22 cellular contexts compared by ENCODE assay signal in the genomic region with DNA sequence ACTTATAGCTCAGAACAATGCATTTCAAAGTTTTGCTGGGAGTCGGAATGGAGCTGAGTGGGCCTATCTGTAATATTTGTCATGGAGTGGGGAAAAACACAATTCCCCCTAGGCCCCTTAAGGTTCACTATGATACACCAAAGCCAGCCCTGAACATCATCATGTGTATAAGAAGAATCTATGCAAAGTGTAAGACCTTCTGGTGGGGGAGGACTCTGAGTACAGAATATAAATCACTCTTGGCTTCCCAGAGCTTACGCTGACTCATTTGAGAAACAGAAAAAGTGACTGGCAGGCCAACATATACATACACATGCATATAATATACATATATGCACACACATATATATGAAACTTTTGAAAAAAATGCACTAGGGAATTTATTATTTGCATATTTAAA. TPM values are rescaled to one million over a fixed set of nuclear protein-coding genes. Genes with fewer than 3 reads are reported as not detected.
A peak's percentile ranks its signal among the peaks of the same experiment; 100 is the strongest.
DNase-seq lines count a peak whose midpoint lies in the region; ATAC-seq, FAIRE-seq and TF ChIP-seq lines count a peak whose summit lies in the region.
"Had no signal": no experiment of that assay in that cellular context is flagged by ENCODE, and none has a peak within 500 bp of the region (broad histone marks: within the 10 kb centered on the region; RNA-seq: fewer than 3 reads in every experiment).

No MANE protein-coding gene starts in this region.

- no peaks in the 10 kb centered on the region for H4K20me1 ChIP-seq in IMR-90 (ENCODE audit: insufficient read depth, low read length)

- H2AK5ac ChIP-seq in IMR-90 (ENCODE audit: low read depth, low read length) = no peak overlapping the region
- no peak overlapping the region for H2AK5ac ChIP-seq in neuronal stem cell (ENCODE audit: low read depth, low read length)

- no peaks in the 10 kb centered on the region for H3K9me1 ChIP-seq in IMR-90 (ENCODE audit: insufficient read depth, low read length)

- H2BK120ac ChIP-seq in IMR-90 (ENCODE audit: low read depth, low read length) = no peak overlapping the region
- no peak overlapping the region for H2BK120ac ChIP-seq in neuronal stem cell (ENCODE audit: low read depth, low read length)

- H4K91ac ChIP-seq in IMR-90 (ENCODE audit: insufficient read depth, low read depth, low read length) (no peak overlapping the region), neuronal stem cell (ENCODE audit: low read depth, low read length, poor library complexity) (no peak overlapping the region)

- H4K8ac ChIP-seq in IMR-90 (ENCODE audit: low read depth in 2 of 2, low read length in 2 of 2) = no peak overlapping the region
- H4K8ac ChIP-seq in neuronal stem cell (ENCODE audit: low read depth, low read length) = no peak overlapping the region

- in situ Hi-C loops in GM13976 (cut with MboI; ENCODE audit: low sequenced_read_pairs, unreplicated experiment) = no loop called here
- in situ Hi-C loops in IMR-90 (cut with MboI; ENCODE audit: low sequenced_read_pairs) = no loop called here

- H2AFZ ChIP-seq in IMR-90 (replicated peaks; ENCODE audit: low read length, poor library complexity) (no peak overlapping the region), neuronal stem cell (ENCODE audit: low read length) (peak overlapping the region; percentile 44)

- peak; percentile 26 for DNase-seq in activated CD4-positive, alpha-beta memory T cell treated with anti-CD3 and anti-CD28 coated beads for 36 hours
- no peak for DNase-seq in activated CD4-positive, alpha-beta memory T cell treated with anti-CD3 and anti-CD28 coated beads, Interleukin-2, amount 10 ng/mL, durations not matched to agents 7 days and 5 days
- DNase-seq in GM13976 (ENCODE audit: low spot score) (peak; percentile 36), IMR-90 (peak; percentile 16), neuronal stem cell (ENCODE audit: low spot score) (no peak), H54 (ENCODE audit: insufficient read length, low spot score) (no peak)
- no peak for DNase-seq in effector CD8-positive, alpha-beta T cell (lab: John Stamatoyannopoulos, UW)
- DNase-seq: activated CD4-positive, alpha-beta T cell treated with anti-CD3 and anti-CD28 coated beads, Interleukin-2, amount 50 U/mL, for 48 hours; Caco-2; central memory CD4-positive, alpha-beta T cell; dorsolateral prefrontal cortex; foreskin melanocyte; GM23248; kidney glomerular epithelial cell; NCI-H1436; NCI-H2171; SHP77 had no signal

- H3K18ac ChIP-seq in IMR-90 (ENCODE audit: low read depth, low read length) (no peak overlapping the region), neuronal stem cell (ENCODE audit: low read length) (no peak overlapping the region)

- H2AK9ac ChIP-seq in IMR-90 (replicated peaks; ENCODE audit: low read depth, low read length, poor library complexity) = no peak overlapping the region

- H3K27ac Mint-ChIP-seq in activated CD4-positive, alpha-beta memory T cell treated with anti-CD3 and anti-CD28 coated beads for 36 hours = no peak overlapping the region
- H3K27ac Mint-ChIP-seq in activated CD4-positive, alpha-beta memory T cell treated with anti-CD3 and anti-CD28 coated beads, Interleukin-2, amount 10 ng/mL, durations not matched to agents 7 days and 5 days = no peak overlapping the region
- H3K27ac Mint-ChIP-seq: type B pancreatic cell had no signal

- H3K27me3 ChIP-seq in IMR-90 (ENCODE audit: control insufficient read depth, insufficient read depth, low read length) (no peaks in the 10 kb centered on the region), neuronal stem cell (ENCODE audit: control insufficient read depth in 3 of 3, insufficient read depth in 3 of 3, low read depth in 1 of 3, low read length in 3 of 3) (no peaks in the 10 kb centered on the region)

- H2BK20ac ChIP-seq in IMR-90 (ENCODE audit: low read depth, low read length) = no peak overlapping the region

- H3K9me3 Mint-ChIP-seq in activated CD4-positive, alpha-beta memory T cell treated with anti-CD3 and anti-CD28 coated beads for 36 hours = no peaks in the 10 kb centered on the region
- H3K9me3 Mint-ChIP-seq in activated CD4-positive, alpha-beta memory T cell treated with anti-CD3 and anti-CD28 coated beads, Interleukin-2, amount 10 ng/mL, durations not matched to agents 7 days and 5 days = no peaks in the 10 kb centered on the region
- H3K9me3 Mint-ChIP-seq: type B pancreatic cell had no signal

- dilution Hi-C loops in IMR-90 (cut with HindIII; ENCODE audit: low sequenced_read_pairs, unreplicated experiment) = no loop called here

- H3K4ac ChIP-seq in IMR-90 (ENCODE audit: low read depth, low read length) (no peak overlapping the region), neuronal stem cell (ENCODE audit: low read length) (no peak overlapping the region)

- H3K4me1 Mint-ChIP-seq in activated CD4-positive, alpha-beta memory T cell treated with anti-CD3 and anti-CD28 coated beads for 36 hours (ENCODE audit: low read depth) = peaks cover 12% of the 10 kb centered on the region
- peaks cover 2% of the 10 kb centered on the region for H3K4me1 Mint-ChIP-seq in activated CD4-positive, alpha-beta memory T cell treated with anti-CD3 and anti-CD28 coated beads, Interleukin-2, amount 10 ng/mL, durations not matched to agents 7 days and 5 days

- H3K23ac ChIP-seq in IMR-90 (ENCODE audit: low read depth, low read length) (no peak overlapping the region), neuronal stem cell (ENCODE audit: low read depth, low read length, poor library complexity) (no peak overlapping the region)

- H3K36me3 Mint-ChIP-seq in activated CD4-positive, alpha-beta memory T cell treated with anti-CD3 and anti-CD28 coated beads for 36 hours = no peaks in the 10 kb centered on the region
- no peaks in the 10 kb centered on the region for H3K36me3 Mint-ChIP-seq in activated CD4-positive, alpha-beta memory T cell treated with anti-CD3 and anti-CD28 coated beads, Interleukin-2, amount 10 ng/mL, durations not matched to agents 7 days and 5 days (ENCODE audit: low read depth)
- H3K36me3 Mint-ChIP-seq: type B pancreatic cell had no signal

- H2BK15ac ChIP-seq in IMR-90 (ENCODE audit: low read depth, low read length) = no peak overlapping the region
- H2BK15ac ChIP-seq in neuronal stem cell (ENCODE audit: low read length) = no peak overlapping the region

- CTCF ChIA-PET in activated CD4-positive, alpha-beta memory T cell treated with anti-CD3 and anti-CD28 coated beads for 36 hours (lab: Charles Lee) = interaction anchor here (0.7 to 1.9 kb wide), 4 partner anchors 10 to 375 kb away, joined by 3 to 14 read pairs (median 4); no protein-coding TSS in a partner anchor
- CTCF ChIA-PET in activated CD4-positive, alpha-beta memory T cell treated with anti-CD3 and anti-CD28 coated beads, Interleukin-2, amount 10 ng/mL, durations not matched to agents 7 days and 5 days (lab: Charles Lee) = interaction anchor here (1.0 to 3.0 kb wide), 4 partner anchors 9 to 38 kb away, joined by 3 to 18 read pairs (median 3); no protein-coding TSS in a partner anchor
- CTCF ChIA-PET in IMR-90 (lab: Yijun Ruan, JAX) = interaction anchor here (1.9 kb wide), 1 partner anchor 9 kb away, joined by 7 read pairs; no protein-coding TSS in a partner anchor

- intact Hi-C loops in activated CD4-positive, alpha-beta memory T cell treated with anti-CD3 and anti-CD28 coated beads for 36 hours (cut with micrococcal nuclease) = loop anchor here (5.0 kb wide), 1 partner anchor 57 kb away; the partner anchor contains the start of gene TRERF1
- intact Hi-C loops in IMR-90 (cut with micrococcal nuclease) = no loop called here

- TF ChIP-seq POLR2A in IMR-90 (IDR thresholded peaks at IDR 0.05; ENCODE audit: low read depth, low read length) (no peak), H54 (IDR thresholded peaks at IDR 0.05; ENCODE audit: low read depth, low read length) (no peak)

- H3K9ac ChIP-seq in IMR-90 (ENCODE audit: low read depth, low read length) = no peak overlapping the region
- H3K9ac ChIP-seq in neuronal stem cell (ENCODE audit: low read depth, low read length, poor library complexity) = no peak overlapping the region
- H3K9ac ChIP-seq: GM23248 had no signal

- H2BK5ac ChIP-seq in IMR-90 (ENCODE audit: low read depth, low read length, poor library complexity, severe bottlenecking) = no peak overlapping the region
- H2BK5ac ChIP-seq in neuronal stem cell (ENCODE audit: low read length) = no peak overlapping the region

- ATAC-seq in IMR-90 (ENCODE audit: low read depth) (no peak), HG02571 (IDR thresholded peaks at IDR 0.05; ENCODE audit: unreplicated experiment) (no peak)
- ATAC-seq: sciatic nerve had no signal

- TF ChIP-seq CTCF in GM13976 (IDR thresholded peaks at IDR 0.05; ENCODE audit: borderline replicate concordance, control extremely low read depth, extremely low read depth, insufficient read depth, missing control alignments) = no peak
- no peak for TF ChIP-seq CTCF in IMR-90 (conservative IDR thresholded peaks at IDR 0.05; ENCODE audit: low read depth, low read length)

- H3K79me1 ChIP-seq in IMR-90 (ENCODE audit: low read depth in 1 of 2, low read length in 2 of 2) (no peaks in the 10 kb centered on the region), neuronal stem cell (ENCODE audit: low read depth, low read length) (no peaks in the 10 kb centered on the region)

- H3K27ac ChIP-seq in IMR-90 (ENCODE audit: insufficient read depth, low read length) = no peak overlapping the region
- H3K27ac ChIP-seq in neuronal stem cell (replicated peaks; ENCODE audit: low read length) = no peak overlapping the region
- H3K27ac ChIP-seq: dorsolateral prefrontal cortex, epithelial cell of prostate, GM23248 had no signal

- H4K5ac ChIP-seq in IMR-90 (ENCODE audit: low read depth, low read length) = no peak overlapping the region

- H3K14ac ChIP-seq in IMR-90 (replicated peaks; ENCODE audit: low read depth, low read length) (no peak overlapping the region), neuronal stem cell (ENCODE audit: low read length) (no peak overlapping the region)

- peaks cover 4% of the 10 kb centered on the region for H3K4me1 ChIP-seq in IMR-90 (ENCODE audit: control insufficient read depth, insufficient read depth, low read length)
- no peaks in the 10 kb centered on the region for H3K4me1 ChIP-seq in neuronal stem cell (ENCODE audit: control insufficient read depth in 2 of 2, insufficient read depth in 1 of 2, low read depth in 1 of 2, low read length in 2 of 2)
- H3K4me1 ChIP-seq: Caco-2 had no signal

- WGBS in IMR-90 (ENCODE audit: extremely low coverage in 2 of 2, insufficient read length in 1 of 2), 2 experiments = no CpG with 5 or more reads among the region's 2 CpGs
- no CpG with 5 or more reads among the region's 2 CpGs for WGBS in neuronal stem cell (ENCODE audit: extremely low coverage in 2 of 2, insufficient read length in 2 of 2, insufficient replicate concordance in 1 of 2), 2 donors

- no peak overlapping the region for H3K4me3 ChIP-seq in IMR-90 (ENCODE audit: insufficient read depth, low read depth, low read length)
- no peak overlapping the region for H3K4me3 ChIP-seq in neuronal stem cell (ENCODE audit: low read length in 2 of 2)
- H3K4me3 ChIP-seq: dorsolateral prefrontal cortex, GM23248 had no signal

- no peak overlapping the region for H3K4me3 Mint-ChIP-seq in activated CD4-positive, alpha-beta memory T cell treated with anti-CD3 and anti-CD28 coated beads for 36 hours
- H3K4me3 Mint-ChIP-seq in activated CD4-positive, alpha-beta memory T cell treated with anti-CD3 and anti-CD28 coated beads, Interleukin-2, amount 10 ng/mL, durations not matched to agents 7 days and 5 days = no peak overlapping the region
- H3K4me3 Mint-ChIP-seq: type B pancreatic cell had no signal

- H3K9me3 ChIP-seq in IMR-90 (ENCODE audit: control insufficient read depth, insufficient read depth, low read length) (no peaks in the 10 kb centered on the region), neuronal stem cell (replicated peaks in 1 of 2; ENCODE audit: control insufficient read depth in 2 of 2, insufficient read depth in 1 of 2, low read depth in 1 of 2, low read length in 2 of 2) (no peaks in the 10 kb centered on the region)
- H3K9me3 ChIP-seq: Caco-2 had no signal

- no peak overlapping the region for H3K4me2 ChIP-seq in IMR-90 (ENCODE audit: low read depth, low read length)
- no peak overlapping the region for H3K4me2 ChIP-seq in neuronal stem cell (ENCODE audit: insufficient read depth, low read length, poor library complexity, severe bottlenecking)

- BruUV-seq in IMR-90 (replicated peaks; lab: Mats Ljungman, UMichigan) = no TSS peak

- POLR2A ChIA-PET in activated CD4-positive, alpha-beta memory T cell treated with anti-CD3 and anti-CD28 coated beads for 36 hours (lab: Charles Lee) = interaction anchor here (0.8 to 1.2 kb wide), 2 partner anchors 11 to 26 kb away, joined by 3 read pairs; no protein-coding TSS in a partner anchor
- POLR2A ChIA-PET in activated CD4-positive, alpha-beta memory T cell treated with anti-CD3 and anti-CD28 coated beads, Interleukin-2, amount 10 ng/mL, durations not matched to agents 7 days and 5 days (lab: Charles Lee) = no interaction called here
- POLR2A ChIA-PET in IMR-90 (lab: Charles Lee; ENCODE audit: unreplicated experiment) = no interaction called here

- H2BK12ac ChIP-seq in neuronal stem cell (ENCODE audit: low read length) = no peak overlapping the region

- no peak overlapping the region for H3K56ac ChIP-seq in IMR-90 (ENCODE audit: extremely low read depth, insufficient read depth, low read length)

- no peak for TF ChIP-seq RAD21 in IMR-90 (IDR thresholded peaks at IDR 0.05; ENCODE audit: low read length)

- H3K36me3 ChIP-seq in IMR-90 (ENCODE audit: control insufficient read depth, insufficient read depth, low read length) (no peaks in the 10 kb centered on the region), neuronal stem cell (replicated peaks in 1 of 2; ENCODE audit: control insufficient read depth in 2 of 2, insufficient read depth in 2 of 2, low read length in 2 of 2) (no peaks in the 10 kb centered on the region)

- no peak for FAIRE-seq in H54 (lab: Jason Lieb, UNC)
- FAIRE-seq: A204.1 had no signal

- H3K27me3 Mint-ChIP-seq in activated CD4-positive, alpha-beta memory T cell treated with anti-CD3 and anti-CD28 coated beads for 36 hours = no peaks in the 10 kb centered on the region
- no peaks in the 10 kb centered on the region for H3K27me3 Mint-ChIP-seq in activated CD4-positive, alpha-beta memory T cell treated with anti-CD3 and anti-CD28 coated beads, Interleukin-2, amount 10 ng/mL, durations not matched to agents 7 days and 5 days
- H3K27me3 Mint-ChIP-seq: type B pancreatic cell had no signal

RNA-seq across cellular contexts. Expression of gene UBR2, which starts 54.1 kb away (rescaled TPM):
- 10 to 100 TPM; 31.4 to 32.5 TPM for total RNA-seq in activated CD4-positive, alpha-beta memory T cell treated with anti-CD3 and anti-CD28 coated beads for 36 hours
- 10 to 100 TPM; 34.0 to 36.2 TPM for total RNA-seq in activated CD4-positive, alpha-beta memory T cell treated with anti-CD3 and anti-CD28 coated beads, Interleukin-2, amount 10 ng/mL, durations not matched to agents 7 days and 5 days
- 32.3 and 42.8 TPM in 2 replicates for total RNA-seq in IMR-90 (2012; rRNA removed)
- polyA plus RNA-seq in IMR-90 (2012; rRNA removed) = 6.3 and 7.7 TPM in 2 replicates
- 1.2 and 1.4 TPM in 2 replicates for polyA plus RNA-seq in IMR-90 (2012; cell fraction: cytosol; rRNA removed)
- polyA plus RNA-seq in IMR-90 (2012; cell fraction: nucleus; rRNA removed; ENCODE audit: low replicate concordance) = 3.0 and 26.2 TPM in 2 replicates
- 5.7 TPM for polyA plus RNA-seq in neuronal stem cell (2013, experiment 1 of 2)
- polyA plus RNA-seq in neuronal stem cell (2013, experiment 2 of 2) = 5.6 TPM

RNA-seq across cellular contexts. Expression of gene TRERF1, which starts 58.0 kb away (rescaled TPM):
- 10 to 100 TPM; 16.3 to 16.7 TPM for total RNA-seq in activated CD4-positive, alpha-beta memory T cell treated with anti-CD3 and anti-CD28 coated beads for 36 hours
- 10 to 100 TPM; 17.4 to 18.2 TPM for total RNA-seq in activated CD4-positive, alpha-beta memory T cell treated with anti-CD3 and anti-CD28 coated beads, Interleukin-2, amount 10 ng/mL, durations not matched to agents 7 days and 5 days
- total RNA-seq in IMR-90 (2012; rRNA removed) = 6.3 and 6.7 TPM in 2 replicates
- 9.9 and 11.1 TPM in 2 replicates for polyA plus RNA-seq in IMR-90 (2012; rRNA removed)
- 3.8 and 6.1 TPM in 2 replicates for polyA plus RNA-seq in IMR-90 (2012; cell fraction: cytosol; rRNA removed)
- 26.9 and 30.3 TPM in 2 replicates for polyA plus RNA-seq in IMR-90 (2012; cell fraction: nucleus; rRNA removed; ENCODE audit: low replicate concordance)
- polyA plus RNA-seq in neuronal stem cell (2013, experiment 1 of 2) = 13.6 TPM
- 14.1 TPM for polyA plus RNA-seq in neuronal stem cell (2013, experiment 2 of 2)

Comparison
In these comparisons a context has a peak if more than half of its experiments do, and no peak if none do; other contexts are left out.
1. DNase-seq: peak in activated CD4-positive, alpha-beta memory T cell treated with anti-CD3 and anti-CD28 coated beads for 36 hours (single experiment), GM13976 (single experiment) and IMR-90 (single experiment); none in activated CD4-positive, alpha-beta memory T cell treated with anti-CD3 and anti-CD28 coated beads, Interleukin-2, amount 10 ng/mL, durations not matched to agents 7 days and 5 days (single experiment), neuronal stem cell (single experiment), H54 (single experiment) and effector CD8-positive, alpha-beta T cell (single experiment).